In genomic region chr6:13370623-13371022, GRCh38 we compare ENCODE assay signal across 1 cellular context.
TF ChIP-seq lines count a peak whose summit lies in the region.

No MANE protein-coding gene starts in this region.

TF ChIP-seq in HepG2, 621 proteins besides CTCF, POLR2A, EP300 and RAD21 (continued from another document):
- 0 out of 2 replicates have a peak, but pooled peaks have one; percentile 23 for TF ChIP-seq ARID3A (IDR thresholded peaks at IDR 0.05; ENCODE audit: low read depth, low read length)
- TF ChIP-seq BCL6 (CRISPR knock-in tag; IDR thresholded peaks at IDR 0.05), result peak; percentile 25; the same call in 1 of the 2 replicates
- TF ChIP-seq ZEB1 (IDR thresholded peaks at IDR 0.05; ENCODE audit: insufficient replicate concordance, low read depth), result peak; percentile 36
- TF ChIP-seq HNF4A (CRISPR knock-in tag; IDR thresholded peaks at IDR 0.05), result peak; percentile 39
- TF ChIP-seq ZFP36L2 (CRISPR knock-in tag; IDR thresholded peaks at IDR 0.05), result no peak
- peak; percentile 43; the same call in 1 of the 2 replicates for TF ChIP-seq ZNF292 (CRISPR knock-in tag; IDR thresholded peaks at IDR 0.05; ENCODE audit: borderline replicate concordance, low read depth)
- no peak for TF ChIP-seq ZHX2 (IDR thresholded peaks at IDR 0.05; ENCODE audit: low read depth)
- TF ChIP-seq ZHX2 (CRISPR knock-in tag; IDR thresholded peaks at IDR 0.05; ENCODE audit: borderline replicate concordance), result no peak
- TF ChIP-seq ZNF646 (CRISPR knock-in tag; IDR thresholded peaks at IDR 0.05), result peak; percentile 65; the same call in 1 of the 2 replicates
